In genomic region chr7:25894902-25895791, GRCh38 we compare ENCODE assay signal across 7 cellular contexts.
DNase-seq lines count a peak whose midpoint lies in the region; ATAC-seq and TF ChIP-seq lines count a peak whose summit lies in the region.

No MANE protein-coding gene starts in this region.

- no peaks in the 10 kb centered on the region for H3K36me3 Mint-ChIP-seq in activated CD8-positive, alpha-beta T cell treated with anti-CD3 and anti-CD28 coated beads, Interleukin-2, amount 10 ng/mL, durations not matched to agents 7 days and 5 days (ENCODE audit: low read depth)
- peaks cover 13% of the 10 kb centered on the region for H3K36me3 Mint-ChIP-seq in effector memory CD8-positive, alpha-beta T cell (ENCODE audit: insufficient read depth)
- H3K36me3 Mint-ChIP-seq in mesothelial cell of epicardium, result no peaks in the 10 kb centered on the region

- H3K27me3 Mint-ChIP-seq in activated CD8-positive, alpha-beta T cell treated with anti-CD3 and anti-CD28 coated beads, Interleukin-2, amount 10 ng/mL, durations not matched to agents 7 days and 5 days (ENCODE audit: low read depth), result peaks cover 26% of the 10 kb centered on the region
- H3K27me3 Mint-ChIP-seq in effector memory CD8-positive, alpha-beta T cell, result peaks cover 8 to 37% of the 10 kb centered on the region in 2 donors
- peaks cover 5% of the 10 kb centered on the region for H3K27me3 Mint-ChIP-seq in mesothelial cell of epicardium (ENCODE audit: low read depth)

- POLR2A ChIA-PET in activated CD8-positive, alpha-beta T cell treated with anti-CD3 and anti-CD28 coated beads, Interleukin-2, amount 10 ng/mL, durations not matched to agents 7 days and 5 days (lab: Charles Lee), result interaction anchor here (1.1 to 2.8 kb wide), 3 partner anchors 297 to 306 kb away, joined by 3 to 9 read pairs (median 3); partner anchors contain the start of gene CBX3

- ATAC-seq in GM18498 (IDR thresholded peaks at IDR 0.05; ENCODE audit: unreplicated experiment), result peak; percentile 63
- ATAC-seq in HG02759 (IDR thresholded peaks at IDR 0.05; ENCODE audit: unreplicated experiment), result peak; percentile 70
- ATAC-seq in activated CD8-positive, alpha-beta T cell treated with anti-CD3 and anti-CD28 coated beads, Interleukin-2, amount 10 ng/mL, durations not matched to agents 7 days and 5 days, result peak; percentile 77
- peak; percentile 71 for ATAC-seq in effector memory CD8-positive, alpha-beta T cell (replicated peaks)

- CTCF ChIA-PET in activated CD8-positive, alpha-beta T cell treated with anti-CD3 and anti-CD28 coated beads, Interleukin-2, amount 10 ng/mL, durations not matched to agents 7 days and 5 days (lab: Charles Lee), result interaction anchor here (0.7 to 7.1 kb wide), 29 partner anchors 9 to 792 kb away, joined by 3 to 70 read pairs (median 5); no protein-coding TSS in a partner anchor

- DNase-seq in NCI-H460 (ENCODE audit: extremely low read depth, low read depth), result peak; percentile 47
- peak; percentile 65 for DNase-seq in activated CD8-positive, alpha-beta T cell treated with anti-CD3 and anti-CD28 coated beads, Interleukin-2, amount 10 ng/mL, durations not matched to agents 7 days and 5 days
- DNase-seq in effector memory CD8-positive, alpha-beta T cell, result peak; percentile 49 to 54 (median 51)
- DNase-seq in mesothelial cell of epicardium (ENCODE audit: low spot score in 2 of 2, unreplicated experiment in 2 of 2), result peak; percentile 69 to 84
- peak; percentile 47 for DNase-seq in stimulated activated CD8-positive, alpha-beta memory T cell treated with anti-CD3 and anti-CD28 coated beads, Interleukin-4, amount 100 ng/mL, for 24 hours (ENCODE audit: low read depth)

- no peaks in the 10 kb centered on the region for H3K9me3 Mint-ChIP-seq in activated CD8-positive, alpha-beta T cell treated with anti-CD3 and anti-CD28 coated beads, Interleukin-2, amount 10 ng/mL, durations not matched to agents 7 days and 5 days (ENCODE audit: insufficient read depth)
- H3K9me3 Mint-ChIP-seq in effector memory CD8-positive, alpha-beta T cell, result no peaks in the 10 kb centered on the region
- H3K9me3 Mint-ChIP-seq in mesothelial cell of epicardium, result no peaks in the 10 kb centered on the region

- H3K27ac Mint-ChIP-seq in activated CD8-positive, alpha-beta T cell treated with anti-CD3 and anti-CD28 coated beads, Interleukin-2, amount 10 ng/mL, durations not matched to agents 7 days and 5 days, result no peak overlapping the region
- peak overlapping the region in 1 of 2 donors; percentile 15 for H3K27ac Mint-ChIP-seq in effector memory CD8-positive, alpha-beta T cell
- H3K27ac Mint-ChIP-seq in mesothelial cell of epicardium, result no peak overlapping the region

- TF ChIP-seq CTCF in mesothelial cell of epicardium (IDR thresholded peaks at IDR 0.05; ENCODE audit: unreplicated experiment), result peak; percentile 85

- H3K4me1 Mint-ChIP-seq in activated CD8-positive, alpha-beta T cell treated with anti-CD3 and anti-CD28 coated beads, Interleukin-2, amount 10 ng/mL, durations not matched to agents 7 days and 5 days (ENCODE audit: low read depth), result peaks cover 35% of the 10 kb centered on the region
- peaks cover 8 to 13% of the 10 kb centered on the region in 2 donors for H3K4me1 Mint-ChIP-seq in effector memory CD8-positive, alpha-beta T cell (ENCODE audit: low read depth in 2 of 2)
- peaks cover 22% of the 10 kb centered on the region for H3K4me1 Mint-ChIP-seq in mesothelial cell of epicardium

- H3K4me3 Mint-ChIP-seq in activated CD8-positive, alpha-beta T cell treated with anti-CD3 and anti-CD28 coated beads, Interleukin-2, amount 10 ng/mL, durations not matched to agents 7 days and 5 days, result peak overlapping the region; percentile 24
- peak overlapping the region; percentile 48 to 60 for H3K4me3 Mint-ChIP-seq in effector memory CD8-positive, alpha-beta T cell
- H3K4me3 Mint-ChIP-seq in mesothelial cell of epicardium, result peak overlapping the region; percentile 66

Comparison
In these comparisons a context has a peak if more than half of its experiments do, and no peak if none do; other contexts are left out.
1. Peak in every context shown above with its lines: DNase-seq and ATAC-seq.